In genomic region chr1:18339161-18339560, GRCh38 we compare ENCODE assay signal across 21 cellular contexts.
"Had no signal": no experiment of that assay in that cellular context is flagged by ENCODE, and none has a peak within 500 bp of the region (broad histone marks: within the 10 kb centered on the region; RNA-seq: fewer than 3 reads in every experiment).

No MANE protein-coding gene starts in this region.

- H3K36me3 ChIP-seq: lower lobe of right lung, neutrophil, pancreas, right lobe of liver, suprapubic skin had no signal

- DNase-seq: activated CD4-positive, alpha-beta T cell treated with anti-CD3 and anti-CD28 coated beads, Interleukin-2, amount 50 U/mL, for 1 hour; activated CD4-positive, CD25-positive, alpha-beta regulatory T cell treated with anti-CD3 and anti-CD28 coated beads, Interleukin-2, amount 50 U/mL, for 72 hours; activated CD8-positive, alpha-beta memory T cell treated with anti-CD3 and anti-CD28 coated beads, Interleukin-2, amount 50 U/mL, for 4 hours; activated naive CD4-positive, alpha-beta T cell treated with anti-CD3 and anti-CD28 coated beads for 36 hours; activated T-cell treated with anti-CD3 and anti-CD28 coated beads, Interleukin-2, amount 50 U/mL, for 4 hours; body of pancreas; caudate nucleus; dorsolateral prefrontal cortex; left colon; lower lobe of right lung; natural killer cell; pancreas; right lobe of liver; small intestine; stimulated activated CD4-positive, alpha-beta T cell treated with anti-CD3 and anti-CD28 coated beads, Interleukin-4, amount 100 ng/mL, for 1 hour; stimulated activated naive CD8-positive, alpha-beta T cell treated with anti-CD3 and anti-CD28 coated beads, Interleukin-15, amount 100 ng/mL, for 72 hours; trophoblast cell had no signal

- H3K27ac ChIP-seq: body of pancreas, dorsolateral prefrontal cortex, hepatocyte, lower lobe of right lung, neutrophil, pancreas, right lobe of liver, suprapubic skin, VCaP had no signal

- ATAC-seq: activated T-cell treated with anti-CD3 and anti-CD28 coated beads, Interleukin-2, amount 50 U/mL, for 4 hours; body of pancreas; left colon; natural killer cell; pancreas; right lobe of liver; stimulated activated naive CD8-positive, alpha-beta T cell treated with anti-CD3 and anti-CD28 coated beads, Interleukin-15, amount 100 ng/mL, for 72 hours had no signal

- H3K9me3 ChIP-seq: body of pancreas, lower lobe of right lung, neutrophil, pancreas, right lobe of liver, suprapubic skin had no signal

- H3K4me3 ChIP-seq: body of pancreas, dorsolateral prefrontal cortex, hepatocyte, lower lobe of right lung, pancreas, right lobe of liver, suprapubic skin had no signal

- H3K4me1 ChIP-seq: body of pancreas, lower lobe of right lung, pancreas, right lobe of liver, suprapubic skin had no signal

- H3K27me3 ChIP-seq: body of pancreas, neutrophil, right lobe of liver had no signal
